Comparison of ENCODE assay signal across 30 cellular contexts in genomic region chr18:42798606-42799005, GRCh38.
A peak's percentile ranks its signal among the peaks of the same experiment; 100 is the strongest.
DNase-seq lines count a peak whose midpoint lies in the region; TF ChIP-seq lines count a peak whose summit lies in the region.
"Had no signal": no experiment of that assay in that cellular context is flagged by ENCODE, and none has a peak within 500 bp of the region (broad histone marks: within the 10 kb centered on the region; RNA-seq: fewer than 3 reads in every experiment).

No MANE protein-coding gene starts in this region.

- intact Hi-C loops in sigmoid colon (cut with DNase I), result no loop called here

- in situ Hi-C loops in brain microvascular endothelial cell (cut with HindIII; ENCODE audit: low pct_ligation_motif_present, low sequenced_read_pairs), result no loop called here

- H3K9me3 ChIP-seq in HUES64 (ENCODE audit: insufficient read depth, low read depth, low read length) (no peaks in the 10 kb centered on the region), sigmoid colon (no peaks in the 10 kb centered on the region)
- H3K9me3 ChIP-seq: gastroesophageal sphincter, thoracic aorta, uterus had no signal

- no peaks in the 10 kb centered on the region for H3K27me3 ChIP-seq in HUES64 (ENCODE audit: insufficient read depth, low read length)
- H3K27me3 ChIP-seq in sigmoid colon, result no peaks in the 10 kb centered on the region
- no peaks in the 10 kb centered on the region for H3K27me3 ChIP-seq in brain microvascular endothelial cell (replicated peaks)
- H3K27me3 ChIP-seq: gastroesophageal sphincter, uterus had no signal

- no peaks in the 10 kb centered on the region for H3K36me3 ChIP-seq in HUES64 (ENCODE audit: insufficient read depth, low read length)
- H3K36me3 ChIP-seq in sigmoid colon, result no peaks in the 10 kb centered on the region
- no peaks in the 10 kb centered on the region for H3K36me3 ChIP-seq in brain microvascular endothelial cell (replicated peaks)
- H3K36me3 ChIP-seq: gastroesophageal sphincter, thoracic aorta, uterus had no signal

- peaks cover 19% of the 10 kb centered on the region; the same call in 1 of the 2 replicates for H3K4me1 ChIP-seq in HUES64 (ENCODE audit: insufficient read depth, low read length)
- no peaks in the 10 kb centered on the region for H3K4me1 ChIP-seq in sigmoid colon
- H3K4me1 ChIP-seq: gastroesophageal sphincter, uterus had no signal

- H3K4me3 ChIP-seq in HUES64 (ENCODE audit: low read length) (no peak overlapping the region), sigmoid colon (no peak overlapping the region), brain microvascular endothelial cell (ENCODE audit: low read depth, low read length) (no peak overlapping the region)
- H3K4me3 ChIP-seq: gastroesophageal sphincter, GM23248, skin epidermis, thoracic aorta, uterus had no signal

- no peak overlapping the region for H3K9ac ChIP-seq in HUES64 (ENCODE audit: low read depth, low read length)
- H3K9ac ChIP-seq: GM23248 had no signal

- H3K27ac ChIP-seq in HUES64 (ENCODE audit: low read depth, low read length) (0 out of 2 replicates have a peak overlapping the region, but pooled peaks have one; percentile 33), sigmoid colon (no peak overlapping the region), brain microvascular endothelial cell (no peak overlapping the region)
- H3K27ac ChIP-seq: gastroesophageal sphincter, GM23248, HL-60, skin epidermis, thoracic aorta, uterus, VCaP had no signal

- peak; percentile 9 for DNase-seq in DMS53 (lab: John Stamatoyannopoulos, UW)
- no peak for DNase-seq in DMS53 treated with DMSO at 0.1 percent for 48 hours (lab: John Stamatoyannopoulos, UW; ENCODE audit: unreplicated experiment)
- peak; percentile 38 for DNase-seq in NCI-H2171 treated with DMSO at 0.1 percent for 48 hours (lab: John Stamatoyannopoulos, UW)
- peak; percentile 35 for DNase-seq in left kidney (ENCODE audit: low read depth, low spot score)
- no peak for DNase-seq in sigmoid colon
- no peak for DNase-seq in brain microvascular endothelial cell
- no peak for DNase-seq in activated effector memory CD4-positive, alpha-beta T cell treated with anti-CD3 and anti-CD28 coated beads, Interleukin-2, amount 50 U/mL, for 16 hours
- DNase-seq: 8988T; activated CD4-positive, alpha-beta T cell treated with anti-CD3 and anti-CD28 coated beads for 4 hours; activated T-cell treated with anti-CD3 and anti-CD28 coated beads, Interleukin-2, amount 50 U/mL, for 24 hours; CD4-positive, alpha-beta T cell; cerebellar nuclear complex; DMS153; GM23248; HFFc6; Kasumi-1; left ventricle myocardium superior; midbrain; MV-4-11; naive thymus-derived CD4-positive, alpha-beta T cell; NCI-H2107; NCI-H774; PC-3; uterus had no signal

- TF ChIP-seq EP300 in sigmoid colon (IDR thresholded peaks at IDR 0.05), result no peak

- TF ChIP-seq CTCF in sigmoid colon (IDR thresholded peaks at IDR 0.05) (no peak), brain microvascular endothelial cell (IDR thresholded peaks at IDR 0.05; ENCODE audit: low read depth, low read length, missing control alignments) (no peak)

- TF ChIP-seq POLR2A in sigmoid colon (IDR thresholded peaks at IDR 0.05), result no peak

Comparison
In these comparisons a context has a peak if more than half of its experiments do, and no peak if none do; other contexts are left out.
1. DNase-seq: peak in DMS53 (single experiment), NCI-H2171 treated with DMSO at 0.1 percent for 48 hours (single experiment) and left kidney (single experiment); none in DMS53 treated with DMSO at 0.1 percent for 48 hours (single experiment), sigmoid colon (single experiment), brain microvascular endothelial cell (single experiment) and activated effector memory CD4-positive, alpha-beta T cell treated with anti-CD3 and anti-CD28 coated beads, Interleukin-2, amount 50 U/mL, for 16 hours (single experiment).